Comparison of ENCODE assay signal across 1 cellular context in the genomic region with DNA sequence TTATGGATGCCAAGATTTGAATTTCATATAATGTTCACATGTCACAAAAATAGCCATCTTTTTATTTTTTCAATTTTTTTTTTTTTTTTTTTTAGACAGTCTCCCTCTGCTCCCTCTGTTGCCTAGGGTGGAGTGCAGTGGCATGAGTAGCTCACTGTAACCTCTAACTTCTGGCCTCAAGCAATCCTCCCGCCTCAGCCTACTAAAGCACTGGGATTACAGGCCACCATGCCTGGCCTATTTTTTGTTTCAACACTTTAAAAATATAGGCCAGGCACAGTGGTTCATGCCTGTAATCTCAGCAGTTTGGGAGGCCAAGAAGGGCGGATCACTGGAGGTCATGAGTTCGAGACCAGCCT.
TF ChIP-seq lines count a peak whose summit lies in the region.

No MANE protein-coding gene starts in this region.

TF ChIP-seq in IMR-90, 13 proteins besides CTCF, POLR2A, EP300 and RAD21:
- TF ChIP-seq MAFK (IDR thresholded peaks at IDR 0.05; ENCODE audit: low read depth, low read length) (no peak), MXI1 (IDR thresholded peaks at IDR 0.05; ENCODE audit: borderline replicate concordance, low read depth, low read length) (no peak), NFE2L2 (IDR thresholded peaks at IDR 0.05; ENCODE audit: low read depth, low read length) (no peak)
- TF ChIP-seq, protein P1, sequence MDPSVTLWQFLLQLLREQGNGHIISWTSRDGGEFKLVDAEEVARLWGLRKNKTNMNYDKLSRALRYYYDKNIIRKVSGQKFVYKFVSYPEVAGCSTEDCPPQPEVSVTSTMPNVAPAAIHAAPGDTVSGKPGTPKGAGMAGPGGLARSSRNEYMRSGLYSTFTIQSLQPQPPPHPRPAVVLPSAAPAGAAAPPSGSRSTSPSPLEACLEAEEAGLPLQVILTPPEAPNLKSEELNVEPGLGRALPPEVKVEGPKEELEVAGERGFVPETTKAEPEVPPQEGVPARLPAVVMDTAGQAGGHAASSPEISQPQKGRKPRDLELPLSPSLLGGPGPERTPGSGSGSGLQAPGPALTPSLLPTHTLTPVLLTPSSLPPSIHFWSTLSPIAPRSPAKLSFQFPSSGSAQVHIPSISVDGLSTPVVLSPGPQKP (IDR thresholded peaks at IDR 0.05; ENCODE audit: borderline replicate concordance, low read depth, low read length), result no peak
- TF ChIP-seq, protein P2, sequence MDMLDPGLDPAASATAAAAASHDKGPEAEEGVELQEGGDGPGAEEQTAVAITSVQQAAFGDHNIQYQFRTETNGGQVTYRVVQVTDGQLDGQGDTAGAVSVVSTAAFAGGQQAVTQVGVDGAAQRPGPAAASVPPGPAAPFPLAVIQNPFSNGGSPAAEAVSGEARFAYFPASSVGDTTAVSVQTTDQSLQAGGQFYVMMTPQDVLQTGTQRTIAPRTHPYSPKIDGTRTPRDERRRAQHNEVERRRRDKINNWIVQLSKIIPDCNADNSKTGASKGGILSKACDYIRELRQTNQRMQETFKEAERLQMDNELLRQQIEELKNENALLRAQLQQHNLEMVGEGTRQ (IDR thresholded peaks at IDR 0.05; ENCODE audit: low read depth, low read length), result no peak
